In the genomic region with DNA sequence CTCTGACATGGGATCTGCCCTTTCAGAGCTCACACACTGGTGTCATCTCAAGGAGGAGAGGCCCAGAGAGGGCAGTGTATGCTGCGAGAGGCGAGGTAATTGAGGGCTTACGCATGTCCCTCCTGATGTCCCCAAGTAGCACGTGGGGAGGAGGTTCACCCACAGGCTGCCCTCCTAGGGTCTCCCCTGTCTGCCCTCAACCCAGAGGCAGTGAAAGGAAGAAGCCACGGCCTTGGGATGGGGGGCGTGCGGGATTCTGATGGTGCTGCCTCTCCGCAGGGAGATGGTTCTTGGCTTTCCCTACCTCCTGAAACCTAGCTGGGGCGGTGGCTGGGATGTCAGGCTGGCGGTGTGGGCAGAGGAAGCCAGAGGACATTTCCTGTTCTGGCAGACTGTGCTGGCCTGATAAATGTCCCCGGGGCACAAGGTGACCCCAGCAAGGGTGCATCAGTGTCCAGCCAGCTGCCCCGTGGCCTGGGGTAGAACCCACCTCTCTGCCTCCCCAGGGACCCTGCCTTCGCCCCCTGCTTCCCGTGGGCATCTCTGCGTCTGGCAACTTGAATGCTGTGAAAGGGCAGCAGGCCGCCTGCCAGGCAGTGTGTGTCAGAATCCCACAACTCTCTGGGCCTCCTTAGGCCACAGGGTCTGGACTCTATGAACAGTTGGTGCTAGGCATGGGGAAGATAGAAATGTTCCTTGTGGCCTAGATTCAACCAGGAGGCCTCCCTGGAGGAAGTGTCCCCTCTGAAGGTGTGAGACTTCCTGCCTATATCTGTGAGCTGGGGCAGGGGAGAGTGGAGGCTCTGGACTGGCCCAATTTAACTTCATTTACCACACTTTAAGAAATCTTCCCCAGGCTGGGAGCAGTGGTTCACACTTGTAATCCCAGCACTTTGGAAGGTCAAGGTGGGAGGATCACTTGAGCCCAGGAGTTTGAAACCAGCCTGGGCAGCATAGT, we compare ENCODE assay signal across 8 cellular contexts. TPM values are rescaled to one million over a fixed set of nuclear protein-coding genes. Genes with fewer than 3 reads are reported as not detected.
DNase-seq lines count a peak whose midpoint lies in the region; ATAC-seq and TF ChIP-seq lines count a peak whose summit lies in the region.

No MANE protein-coding gene starts in this region.

- H3K36me3 ChIP-seq in CD4-positive, alpha-beta memory T cell (ENCODE audit: insufficient read depth, low read length) = no peaks in the 10 kb centered on the region
- peaks cover 23% of the 10 kb centered on the region for H3K36me3 ChIP-seq in NT2/D1 (ENCODE audit: insufficient read depth, insufficient read length, low read length)
- H3K36me3 ChIP-seq in neutrophil = no peaks in the 10 kb centered on the region

- POLR2A ChIA-PET in CD4-positive, alpha-beta memory T cell (lab: Charles Lee; ENCODE audit: partially characterized antibody) = interaction anchor here (15.0 to 22.3 kb wide), 2 partner anchors 15 to 36 kb away, joined by 258 to 683 read pairs; no protein-coding TSS in a partner anchor

- peak overlapping the region; percentile 97 for H3K27ac ChIP-seq in CD4-positive, alpha-beta memory T cell (ENCODE audit: low read depth, low read length)
- peak overlapping the region in 58 of 59 donors; percentile 32 to 93 (median 83) for H3K27ac ChIP-seq in dorsolateral prefrontal cortex
- H3K27ac ChIP-seq in neutrophil = peak overlapping the region; percentile 95

- H3K4me1 ChIP-seq in CD4-positive, alpha-beta memory T cell (ENCODE audit: insufficient read depth, low read length) = peaks cover 83% of the 10 kb centered on the region
- peaks cover 52% of the 10 kb centered on the region for H3K4me1 ChIP-seq in NT2/D1 (ENCODE audit: insufficient read depth, insufficient read length)
- H3K4me1 ChIP-seq in neutrophil (ENCODE audit: control insufficient read depth in 1 of 2, insufficient read depth in 1 of 2, low read depth in 1 of 2, low read length in 1 of 2) = peaks cover 58 to 67% of the 10 kb centered on the region in 2 experiments

- H3K9ac ChIP-seq in NT2/D1 (ENCODE audit: insufficient read length, low read depth) = peak overlapping the region; percentile 52

- CTCF ChIA-PET in CD4-positive, alpha-beta memory T cell (lab: Charles Lee; ENCODE audit: partially characterized antibody) = interaction anchor here (2.6 to 23.0 kb wide), 5 partner anchors 14 to 41 kb away, joined by 11 to 1282 read pairs (median 21); no protein-coding TSS in a partner anchor

- no peaks in the 10 kb centered on the region for H3K27me3 Mint-ChIP-seq in CD4-positive, alpha-beta memory T cell

- no peak for ATAC-seq in HG02981 (IDR thresholded peaks at IDR 0.05; ENCODE audit: unreplicated experiment)

- H3K27me3 ChIP-seq in CD4-positive, alpha-beta memory T cell (ENCODE audit: insufficient read depth, low read length) = no peaks in the 10 kb centered on the region
- H3K27me3 ChIP-seq in NT2/D1 (ENCODE audit: insufficient read depth, insufficient read length) (no peaks in the 10 kb centered on the region), dorsolateral prefrontal cortex (no peaks in the 10 kb centered on the region), neutrophil (no peaks in the 10 kb centered on the region)

- H3K9me3 Mint-ChIP-seq in CD4-positive, alpha-beta memory T cell = peaks cover 0 to 4% (median 0%) of the 10 kb centered on the region in 8 donors

- no peak for DNase-seq in CD4-positive, alpha-beta memory T cell
- DNase-seq in NT2/D1 (ENCODE audit: low read depth, low spot score) (no peak), dorsolateral prefrontal cortex (no peak), NCI-H2081 treated with DMSO at 0.1 percent for 48 hours (lab: John Stamatoyannopoulos, UW) (no peak), G401 (ENCODE audit: low spot score) (no peak), cerebellar nuclear complex (lab: John Stamatoyannopoulos, UW) (no peak)

- peak overlapping the region; percentile 48 to 92 (median 57) for H3K4me3 Mint-ChIP-seq in CD4-positive, alpha-beta memory T cell

- H3K9me3 ChIP-seq in CD4-positive, alpha-beta memory T cell (ENCODE audit: control insufficient read depth in 1 of 2, low read length in 2 of 2) = no peaks in the 10 kb centered on the region
- H3K9me3 ChIP-seq in NT2/D1 (ENCODE audit: insufficient read depth, low read length) (no peaks in the 10 kb centered on the region), neutrophil (no peaks in the 10 kb centered on the region)

- TF ChIP-seq CTCF in dorsolateral prefrontal cortex (IDR thresholded peaks at IDR 0.05 in 54 of 56, conservative IDR thresholded peaks at IDR 0.05 in 2 of 56; ENCODE audit: low read depth in 1 of 56, partially characterized antibody in 56 of 56) = no peak
- no peak for TF ChIP-seq CTCF in neutrophil (IDR thresholded peaks at IDR 0.05)

- H3K27ac Mint-ChIP-seq in CD4-positive, alpha-beta memory T cell = peak overlapping the region; percentile 76 to 96 (median 83)

- H3K4me3 ChIP-seq in CD4-positive, alpha-beta memory T cell (ENCODE audit: low read length in 2 of 2) = no peak overlapping the region
- no peak overlapping the region for H3K4me3 ChIP-seq in NT2/D1 (ENCODE audit: insufficient read length, low read depth)
- peak overlapping the region in 31 of 59 donors; percentile 2 to 96 (median 38) for H3K4me3 ChIP-seq in dorsolateral prefrontal cortex
- H3K4me3 ChIP-seq in neutrophil (ENCODE audit: low read depth in 1 of 2, low read length in 1 of 2) = peak overlapping the region; percentile 25 to 47

- intact Hi-C loops in CD4-positive, alpha-beta memory T cell (cut with micrococcal nuclease) = no loop called here
- intact Hi-C loops in dorsolateral prefrontal cortex (cut with DNase I) = no loop called here

- peaks cover 0 to 30% of the 10 kb centered on the region in 2 donors for H3K36me3 Mint-ChIP-seq in CD4-positive, alpha-beta memory T cell

- H3K4me1 Mint-ChIP-seq in CD4-positive, alpha-beta memory T cell = peaks cover 44 to 94% (median 72%) of the 10 kb centered on the region in 4 donors

- in situ Hi-C loops in G401 (cut with HindIII; ENCODE audit: low sequenced_read_pairs) = no loop called here

RNA-seq across cellular contexts. Expression of a gene that starts 4.8 kb away (rescaled TPM):
- 10 to 100 TPM; 25.3 to 28.2 TPM for total RNA-seq in CD4-positive, alpha-beta memory T cell
- polyA plus RNA-seq in CD4-positive, alpha-beta memory T cell = 10 to 100 TPM in 1 of 2 donors, 1 to 10 TPM in 1; 4.2 to 14.2 TPM
- 10 to 100 TPM in 116 of 120 experiments, 1 to 10 TPM in 4; 8.5 to 28.7 (median 14.8) TPM for total RNA-seq in dorsolateral prefrontal cortex
- 5.7 and 9.9 TPM in 2 replicates for total RNA-seq in G401 (2014; rRNA removed; shearing (Covaris generic))

RNA-seq across cellular contexts. Expression of a gene that starts 41.6 kb away (rescaled TPM):
- 1 to 10 TPM; 4.7 to 6.4 TPM for total RNA-seq in CD4-positive, alpha-beta memory T cell
- polyA plus RNA-seq in CD4-positive, alpha-beta memory T cell = 1 to 10 TPM in 1 of 2 donors, under 1 TPM in 1; 0.24 to 1.4 TPM
- 10 to 100 TPM in 12 of 120 experiments, 1 to 10 TPM in 108; 2.7 to 15.7 (median 7.2) TPM for total RNA-seq in dorsolateral prefrontal cortex
- total RNA-seq in G401 (2014; rRNA removed; shearing (Covaris generic)) = 10.3 and 16.9 TPM in 2 replicates

Comparison
In these comparisons a context has a peak if more than half of its experiments do, and no peak if none do; other contexts are left out.
1. H3K4me3 ChIP-seq: peak in dorsolateral prefrontal cortex (31 of 59) and neutrophil (2 of 2); none in CD4-positive, alpha-beta memory T cell (0 of 2) and NT2/D1 (single experiment).
2. Peak in every context shown above with its lines, with median percentiles within 50 percentile points of each other: H3K27ac ChIP-seq.